9 cellular contexts compared by ENCODE assay signal in genomic region chr18:13464432-13465125, GRCh38.
DNase-seq lines count a peak whose midpoint lies in the region; ATAC-seq, FAIRE-seq and TF ChIP-seq lines count a peak whose summit lies in the region.
"Had no signal": no experiment of that assay in that cellular context is flagged by ENCODE, and none has a peak within 500 bp of the region (broad histone marks: within the 10 kb centered on the region; RNA-seq: fewer than 3 reads in every experiment).

No MANE protein-coding gene starts in this region.

- H2AFZ ChIP-seq in OCI-LY1 (ENCODE audit: low read length) = peak overlapping the region; percentile 5; the same call in 1 of the 2 replicates

- H3K4me2 ChIP-seq in OCI-LY1 (ENCODE audit: low read length) = peak overlapping the region; percentile 68

- H3K9me3 Mint-ChIP-seq in activated T-helper 17 cell treated with anti-CD3 and anti-CD28 coated beads, Interleukin-2, amount 50 U/mL, for 72 hours = no peaks in the 10 kb centered on the region
- H3K9me3 Mint-ChIP-seq in stimulated activated naive B cell treated with anti-CD40 and anti-IgM and Interleukin-4, amounts not matched to agents 10 μg/mL and 1 μg/mL and 100 μg/mL, for 72 hours = peaks cover 5 to 8% of the 10 kb centered on the region in 2 donors

- H3K36me3 ChIP-seq in OCI-LY1 (ENCODE audit: insufficient read depth, low read length) (peaks cover 13% of the 10 kb centered on the region), right lobe of liver (no peaks in the 10 kb centered on the region)

- H3K27ac ChIP-seq in OCI-LY1 (ENCODE audit: low read depth, low read length, poor library complexity, severe bottlenecking) (peak overlapping the region; percentile 40), right lobe of liver (peak overlapping the region; percentile 39 to 74 (median 42))

- H4K20me1 ChIP-seq in OCI-LY1 (ENCODE audit: insufficient read depth, low read length) = no peaks in the 10 kb centered on the region

- H3F3A ChIP-seq in OCI-LY1 (ENCODE audit: insufficient read depth, low read length) = peaks cover 4% of the 10 kb centered on the region; the same call in 1 of the 2 replicates

- peak overlapping the region; percentile 89 for H3K27ac Mint-ChIP-seq in activated T-helper 17 cell treated with anti-CD3 and anti-CD28 coated beads, Interleukin-2, amount 50 U/mL, for 72 hours
- peak overlapping the region; percentile 94 for H3K27ac Mint-ChIP-seq in stimulated activated naive B cell treated with anti-CD40 and anti-IgM and Interleukin-4, amounts not matched to agents 10 μg/mL and 1 μg/mL and 100 μg/mL, for 72 hours

- WGBS in right lobe of liver (ENCODE audit: insufficient coverage, low coverage, low lambda C conversion rate, missing lambda C conversion rate) = 44% methylated on average over 13 of the region's 14 CpGs

- H3K4me3 Mint-ChIP-seq in activated T-helper 17 cell treated with anti-CD3 and anti-CD28 coated beads, Interleukin-2, amount 50 U/mL, for 72 hours = peak overlapping the region; percentile 98
- peak overlapping the region; percentile 93 to 98 for H3K4me3 Mint-ChIP-seq in stimulated activated naive B cell treated with anti-CD40 and anti-IgM and Interleukin-4, amounts not matched to agents 10 μg/mL and 1 μg/mL and 100 μg/mL, for 72 hours

- ATAC-seq in HG02678 (IDR thresholded peaks at IDR 0.05; ENCODE audit: unreplicated experiment) = peak; percentile 96
- peak; percentile 96 for ATAC-seq in activated T-helper 17 cell treated with anti-CD3 and anti-CD28 coated beads, Interleukin-2, amount 50 U/mL, for 72 hours (replicated peaks)
- peak; percentile 69 to 82 (median 77) for ATAC-seq in right lobe of liver
- ATAC-seq in stimulated activated naive B cell treated with anti-CD40 and anti-IgM and Interleukin-4, amounts not matched to agents 10 μg/mL and 1 μg/mL and 100 μg/mL, for 72 hours (replicated peaks) = peak; percentile 98

- peak; percentile 12; the same call in 1 of the 2 replicates for TF ChIP-seq CTCF in OCI-LY1 (IDR thresholded peaks at IDR 0.05; ENCODE audit: low read length)
- no peak for TF ChIP-seq CTCF in right lobe of liver (IDR thresholded peaks at IDR 0.05)

- H3K36me3 Mint-ChIP-seq in activated T-helper 17 cell treated with anti-CD3 and anti-CD28 coated beads, Interleukin-2, amount 50 U/mL, for 72 hours (ENCODE audit: low read depth) = peaks cover 23% of the 10 kb centered on the region
- peaks cover 23 to 25% of the 10 kb centered on the region in 2 donors for H3K36me3 Mint-ChIP-seq in stimulated activated naive B cell treated with anti-CD40 and anti-IgM and Interleukin-4, amounts not matched to agents 10 μg/mL and 1 μg/mL and 100 μg/mL, for 72 hours

- H3K9me3 ChIP-seq in OCI-LY1 (ENCODE audit: low read length) (peaks cover 16% of the 10 kb centered on the region), right lobe of liver (no peaks in the 10 kb centered on the region)

- FAIRE-seq in GM12892 (lab: Jason Lieb, UNC) = peak; percentile 88

- no peaks in the 10 kb centered on the region for H3K9me2 ChIP-seq in OCI-LY1 (ENCODE audit: low read depth, low read length)

- DNase-seq in GM12892 (ENCODE audit: insufficient read length) (peak; percentile 50), right lobe of liver (peak; percentile 62 to 76 (median 66)), NCI-H2196 (lab: John Stamatoyannopoulos, UW; ENCODE audit: unreplicated experiment) (no peak), dedifferentiated amniotic fluid mesenchymal stem cell (ENCODE audit: extremely low spot score) (no peak)
- DNase-seq in stimulated activated naive B cell treated with anti-CD40 and anti-IgM and Interleukin-4, amounts not matched to agents 10 μg/mL and 1 μg/mL and 100 μg/mL, for 72 hours = peak; percentile 67
- DNase-seq: IMR-90 had no signal

- H3K4me1 ChIP-seq in OCI-LY1 (ENCODE audit: insufficient read depth, low read length, severe bottlenecking) (peaks cover 37% of the 10 kb centered on the region), right lobe of liver (peaks cover 0 to 17% (median 8%) of the 10 kb centered on the region in 4 donors)

- peak overlapping the region; percentile 49 for H3K9ac ChIP-seq in OCI-LY1 (ENCODE audit: low read length)

- no peaks in the 10 kb centered on the region for H3K79me2 ChIP-seq in OCI-LY1 (ENCODE audit: insufficient read depth, low read length)

- H3K4me3 ChIP-seq in OCI-LY1 (ENCODE audit: low read depth, low read length, poor library complexity, severe bottlenecking) (peak overlapping the region; percentile 58), right lobe of liver (peak overlapping the region in 1 of 3 donors; percentile 12)

- H3K4me1 Mint-ChIP-seq in activated T-helper 17 cell treated with anti-CD3 and anti-CD28 coated beads, Interleukin-2, amount 50 U/mL, for 72 hours = peaks cover 39% of the 10 kb centered on the region
- peaks cover 26 to 42% of the 10 kb centered on the region in 2 donors for H3K4me1 Mint-ChIP-seq in stimulated activated naive B cell treated with anti-CD40 and anti-IgM and Interleukin-4, amounts not matched to agents 10 μg/mL and 1 μg/mL and 100 μg/mL, for 72 hours

- H3K27me3 Mint-ChIP-seq in activated T-helper 17 cell treated with anti-CD3 and anti-CD28 coated beads, Interleukin-2, amount 50 U/mL, for 72 hours = no peaks in the 10 kb centered on the region
- no peaks in the 10 kb centered on the region for H3K27me3 Mint-ChIP-seq in stimulated activated naive B cell treated with anti-CD40 and anti-IgM and Interleukin-4, amounts not matched to agents 10 μg/mL and 1 μg/mL and 100 μg/mL, for 72 hours

- H3K27me3 ChIP-seq in OCI-LY1 (ENCODE audit: insufficient read depth, low read length) (no peaks in the 10 kb centered on the region), right lobe of liver (no peaks in the 10 kb centered on the region)

- TF ChIP-seq POLR2A in GM12892 (IDR thresholded peaks at IDR 0.05; ENCODE audit: low read depth, low read length) (peak; percentile 73; the same call in 1 of the 2 replicates), right lobe of liver (IDR thresholded peaks at IDR 0.05) (no peak)

- intact Hi-C loops in right lobe of liver (cut with DNase I) = no loop called here

Comparison
In these comparisons a context has a peak if more than half of its experiments do, and no peak if none do; other contexts are left out.
1. DNase-seq: peak in GM12892 (single experiment), right lobe of liver (3 of 3) and stimulated activated naive B cell treated with anti-CD40 and anti-IgM and Interleukin-4, amounts not matched to agents 10 μg/mL and 1 μg/mL and 100 μg/mL, for 72 hours (single experiment); none in NCI-H2196 (single experiment) and dedifferentiated amniotic fluid mesenchymal stem cell (single experiment).
2. Peak in every context shown above with its lines, with median percentiles within 50 percentile points of each other: ATAC-seq.